1 cellular context compared by ENCODE assay signal in genomic region chr16:77212736-77213541, GRCh38.
A peak's percentile ranks its signal among the peaks of the same experiment; 100 is the strongest.
TF ChIP-seq lines count a peak whose summit lies in the region.

No MANE protein-coding gene starts in this region.

TF ChIP-seq in HepG2, 621 proteins besides CTCF, POLR2A, EP300 and RAD21 (continued from another document and continues in another):
- no peak for TF ChIP-seq NCOR1 (IDR thresholded peaks at IDR 0.05; ENCODE audit: borderline replicate concordance, low read length)
- TF ChIP-seq GLMP (CRISPR knock-in tag; IDR thresholded peaks at IDR 0.05; ENCODE audit: borderline replicate concordance), result no peak
- TF ChIP-seq E2F2 (CRISPR knock-in tag; IDR thresholded peaks at IDR 0.05; ENCODE audit: borderline replicate concordance), result no peak
- TF ChIP-seq ZNF180 (CRISPR knock-in tag; IDR thresholded peaks at IDR 0.05; ENCODE audit: borderline replicate concordance, low read depth), result no peak
- TF ChIP-seq AKNA (CRISPR knock-in tag; IDR thresholded peaks at IDR 0.05; ENCODE audit: borderline replicate concordance), result no peak
- no peak for TF ChIP-seq RFX5 (IDR thresholded peaks at IDR 0.05; ENCODE audit: low read depth, low read length)
- TF ChIP-seq FOSL2 (CRISPR knock-in tag; IDR thresholded peaks at IDR 0.05), result no peak
- no peak for TF ChIP-seq ZNF510 (CRISPR knock-in tag; IDR thresholded peaks at IDR 0.05; ENCODE audit: low read depth)
- no peak for TF ChIP-seq FIP1L1 (IDR thresholded peaks at IDR 0.05; ENCODE audit: borderline replicate concordance, insufficient read depth, low read depth, low read length)
- no peak for TF ChIP-seq MYPOP (CRISPR knock-in tag; IDR thresholded peaks at IDR 0.05)
- TF ChIP-seq ZNF773 (CRISPR knock-in tag; IDR thresholded peaks at IDR 0.05; ENCODE audit: borderline replicate concordance), result no peak
- TF ChIP-seq MTA3 (CRISPR knock-in tag; IDR thresholded peaks at IDR 0.05), result no peak
- TF ChIP-seq KLF9 (CRISPR knock-in tag; IDR thresholded peaks at IDR 0.05; ENCODE audit: low read depth), result no peak
- TF ChIP-seq ZNF274 (CRISPR knock-in tag; IDR thresholded peaks at IDR 0.05), result no peak
- peak; percentile 38; the same call in 1 of the 2 replicates for TF ChIP-seq HDAC1 (CRISPR knock-in tag; IDR thresholded peaks at IDR 0.05)
- no peak for TF ChIP-seq RBM22 (optimal IDR thresholded peaks at IDR 0.05; ENCODE audit: low read length)
- peak; percentile 43 for TF ChIP-seq ZNF687 (CRISPR knock-in tag; IDR thresholded peaks at IDR 0.05)
- no peak for TF ChIP-seq DR1 (CRISPR knock-in tag; IDR thresholded peaks at IDR 0.05)
- no peak for TF ChIP-seq KDM6A (CRISPR knock-in tag; IDR thresholded peaks at IDR 0.05; ENCODE audit: low read depth)
- TF ChIP-seq SRSF4 (IDR thresholded peaks at IDR 0.05; ENCODE audit: low read depth, low read length, poor library complexity, severe bottlenecking), result no peak
- TF ChIP-seq CSRNP2 (CRISPR knock-in tag; conservative IDR thresholded peaks at IDR 0.05; ENCODE audit: low read depth), result no peak
- no peak for TF ChIP-seq KDM2A (CRISPR knock-in tag; IDR thresholded peaks at IDR 0.05; ENCODE audit: borderline replicate concordance, low read depth)
- TF ChIP-seq SNAI1 (CRISPR knock-in tag; IDR thresholded peaks at IDR 0.05; ENCODE audit: borderline replicate concordance), result no peak
- no peak for TF ChIP-seq SNAPC2 (CRISPR knock-in tag; IDR thresholded peaks at IDR 0.05)
- no peak for TF ChIP-seq ZNF674 (CRISPR knock-in tag; IDR thresholded peaks at IDR 0.05; ENCODE audit: low read depth)
- TF ChIP-seq GLI4 (CRISPR knock-in tag; IDR thresholded peaks at IDR 0.05; ENCODE audit: borderline replicate concordance), result no peak
- 0 out of 2 replicates have a peak, but pooled peaks have one; percentile 8 for TF ChIP-seq ZNF292 (CRISPR knock-in tag; IDR thresholded peaks at IDR 0.05; ENCODE audit: borderline replicate concordance, low read depth)
- TF ChIP-seq TARDBP (CRISPR knock-in tag; IDR thresholded peaks at IDR 0.05), result no peak
- no peak for TF ChIP-seq ZNF609 (CRISPR knock-in tag; IDR thresholded peaks at IDR 0.05; ENCODE audit: borderline replicate concordance)
- TF ChIP-seq RFX1 (IDR thresholded peaks at IDR 0.05), result no peak
- no peak for TF ChIP-seq MEF2D (CRISPR knock-in tag; IDR thresholded peaks at IDR 0.05)
- no peak for TF ChIP-seq ZBTB44 (CRISPR knock-in tag; IDR thresholded peaks at IDR 0.05)
- no peak for TF ChIP-seq CREB3 (CRISPR knock-in tag; IDR thresholded peaks at IDR 0.05)
- TF ChIP-seq ZNF670 (CRISPR knock-in tag; IDR thresholded peaks at IDR 0.05; ENCODE audit: borderline replicate concordance), result 0 out of 2 replicates have a peak, but pooled peaks have one; percentile 48
- TF ChIP-seq FOXA1 (IDR thresholded peaks at IDR 0.05), result no peak
- no peak for TF ChIP-seq FOXA1 (CRISPR knock-in tag; IDR thresholded peaks at IDR 0.05)
- 0 out of 2 replicates have a peak, but pooled peaks have one; percentile 13 for TF ChIP-seq ZBTB7B (CRISPR knock-in tag; IDR thresholded peaks at IDR 0.05)
- TF ChIP-seq ATF7 (IDR thresholded peaks at IDR 0.05), result no peak
- no peak for TF ChIP-seq ATF7 (CRISPR knock-in tag; IDR thresholded peaks at IDR 0.05)
